Comparison of ENCODE assay signal across 20 cellular contexts in the genomic region with DNA sequence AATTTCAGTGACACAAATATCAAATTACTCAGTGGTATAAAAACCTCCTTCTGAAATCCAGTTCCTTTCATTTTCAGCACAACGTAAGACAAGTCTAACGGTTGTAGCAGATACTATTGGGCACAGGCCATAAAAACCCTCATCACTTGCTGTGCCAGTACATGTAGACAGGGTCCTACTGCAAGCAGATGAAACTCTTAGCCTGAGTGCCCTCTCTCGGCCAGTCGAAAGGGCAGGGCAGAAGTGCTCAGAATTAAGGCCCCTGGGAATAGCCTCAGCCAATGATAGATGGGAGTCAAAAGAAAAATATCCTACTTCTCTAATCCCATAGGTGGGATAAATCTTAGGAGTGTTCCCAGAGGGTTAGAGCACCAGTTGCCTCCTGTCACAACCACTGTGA.
"Had no signal": no experiment of that assay in that cellular context is flagged by ENCODE, and none has a peak within 500 bp of the region (broad histone marks: within the 10 kb centered on the region; RNA-seq: fewer than 3 reads in every experiment).

No MANE protein-coding gene starts in this region.

- H3K36me3 Mint-ChIP-seq: activated naive CD8-positive, alpha-beta T cell treated with anti-CD3 and anti-CD28 coated beads for 36 hours; brain had no signal

- H3K27me3 ChIP-seq: colonic mucosa, esophagus squamous epithelium, ovary, sigmoid colon, stomach, testis, upper lobe of left lung had no signal

- DNase-seq: activated CD4-positive, alpha-beta T cell treated with anti-CD3 and anti-CD28 coated beads for 48 hours; activated CD8-positive, alpha-beta memory T cell treated with anti-CD3 and anti-CD28 coated beads, Interleukin-2, amount 50 U/mL, for 4 hours; activated CD8-positive, alpha-beta T cell treated with anti-CD3 and anti-CD28 coated beads, Interleukin-2, amount 10 ng/mL, durations not matched to agents 7 days and 5 days; activated naive CD8-positive, alpha-beta T cell treated with anti-CD3 and anti-CD28 coated beads for 36 hours; amygdala; central memory CD4-positive, alpha-beta T cell; colonic mucosa; esophagus squamous epithelium; head of caudate nucleus; left colon; naive B cell; ovary; sigmoid colon; stimulated activated CD4-positive, alpha-beta T cell treated with anti-CD3 and anti-CD28 coated beads, Interleukin-1b, Interleukin-23, amount 100 ng/mL, for 48 hours; stomach; T-helper 17 cell; testis; upper lobe of left lung had no signal

- H3K9me3 ChIP-seq: colonic mucosa, ovary, sigmoid colon, testis had no signal

- H3K4me1 Mint-ChIP-seq: activated naive CD8-positive, alpha-beta T cell treated with anti-CD3 and anti-CD28 coated beads for 36 hours; naive B cell; T-helper 17 cell had no signal

- H3K4me1 ChIP-seq: colonic mucosa, esophagus squamous epithelium, sigmoid colon, stomach, testis, upper lobe of left lung had no signal

- H3K36me3 ChIP-seq: colonic mucosa, esophagus squamous epithelium, ovary, sigmoid colon, stomach, upper lobe of left lung had no signal

- H3K4me3 ChIP-seq: colonic mucosa, esophagus squamous epithelium, lung, ovary, sigmoid colon, stomach, testis, upper lobe of left lung had no signal

- ATAC-seq: activated CD8-positive, alpha-beta T cell treated with anti-CD3 and anti-CD28 coated beads, Interleukin-2, amount 10 ng/mL, durations not matched to agents 7 days and 5 days; left colon; T-helper 17 cell had no signal

- H3K27ac ChIP-seq: colonic mucosa, esophagus squamous epithelium, ovary, sigmoid colon, stomach, testis, upper lobe of left lung had no signal

- H3K4me3 Mint-ChIP-seq: activated CD8-positive, alpha-beta T cell treated with anti-CD3 and anti-CD28 coated beads, Interleukin-2, amount 10 ng/mL, durations not matched to agents 7 days and 5 days; activated naive CD8-positive, alpha-beta T cell treated with anti-CD3 and anti-CD28 coated beads for 36 hours; brain; naive B cell; T-helper 17 cell had no signal
